ENCODE assay signal across 28 cellular contexts in genomic region chr7:113752689-113753088, GRCh38.
"Had no signal": no experiment of that assay in that cellular context is flagged by ENCODE, and none has a peak within 500 bp of the region (broad histone marks: within the 10 kb centered on the region; RNA-seq: fewer than 3 reads in every experiment).

No MANE protein-coding gene starts in this region.

- H3K27me3 ChIP-seq: colonic mucosa, esophagus muscularis mucosa, esophagus squamous epithelium, foreskin keratinocyte, gastrocnemius medialis, gastroesophageal sphincter, heart left ventricle, heart right ventricle had no signal

- H3K4me3 ChIP-seq: colonic mucosa, coronary artery, dorsolateral prefrontal cortex, esophagus muscularis mucosa, esophagus squamous epithelium, gastrocnemius medialis, gastroesophageal sphincter, heart left ventricle, heart right ventricle had no signal

- H3K4me1 ChIP-seq: colonic mucosa, esophagus muscularis mucosa, esophagus squamous epithelium, foreskin keratinocyte, gastroesophageal sphincter, heart right ventricle had no signal

- FAIRE-seq: colon, endometrium, endothelial cell of umbilical vein, frontal cortex had no signal

- H3K9me3 ChIP-seq: colonic mucosa, esophagus muscularis mucosa, esophagus squamous epithelium, gastrocnemius medialis, gastroesophageal sphincter had no signal

- DNase-seq: colonic mucosa; cortex of kidney; dermis blood vessel endothelial cell; dorsolateral prefrontal cortex; effector CD4-positive, alpha-beta T cell; effector CD8-positive, alpha-beta T cell; effector memory CD4-positive, alpha-beta T cell; effector memory CD8-positive, alpha-beta T cell; endodermal cell; erythroblast; esophagus squamous epithelium; foreskin fibroblast; foreskin keratinocyte; foreskin melanocyte; gastrocnemius medialis; glutamatergic neuron; head of caudate nucleus; heart left ventricle; heart right ventricle had no signal

- H3K36me3 ChIP-seq: colonic mucosa, esophagus muscularis mucosa, esophagus squamous epithelium, gastrocnemius medialis, gastroesophageal sphincter, heart left ventricle, heart right ventricle had no signal

- ATAC-seq: effector memory CD8-positive, alpha-beta T cell; esophagus mucosa; gastroesophageal sphincter; heart left ventricle; heart right ventricle had no signal

- H3K27ac ChIP-seq: colonic mucosa, coronary artery, dorsolateral prefrontal cortex, epithelial cell of prostate, esophagus muscularis mucosa, esophagus squamous epithelium, foreskin keratinocyte, gastrocnemius medialis, gastroesophageal sphincter, heart left ventricle, heart right ventricle had no signal
